ENCODE assay signal across 1 cellular context in the genomic region with DNA sequence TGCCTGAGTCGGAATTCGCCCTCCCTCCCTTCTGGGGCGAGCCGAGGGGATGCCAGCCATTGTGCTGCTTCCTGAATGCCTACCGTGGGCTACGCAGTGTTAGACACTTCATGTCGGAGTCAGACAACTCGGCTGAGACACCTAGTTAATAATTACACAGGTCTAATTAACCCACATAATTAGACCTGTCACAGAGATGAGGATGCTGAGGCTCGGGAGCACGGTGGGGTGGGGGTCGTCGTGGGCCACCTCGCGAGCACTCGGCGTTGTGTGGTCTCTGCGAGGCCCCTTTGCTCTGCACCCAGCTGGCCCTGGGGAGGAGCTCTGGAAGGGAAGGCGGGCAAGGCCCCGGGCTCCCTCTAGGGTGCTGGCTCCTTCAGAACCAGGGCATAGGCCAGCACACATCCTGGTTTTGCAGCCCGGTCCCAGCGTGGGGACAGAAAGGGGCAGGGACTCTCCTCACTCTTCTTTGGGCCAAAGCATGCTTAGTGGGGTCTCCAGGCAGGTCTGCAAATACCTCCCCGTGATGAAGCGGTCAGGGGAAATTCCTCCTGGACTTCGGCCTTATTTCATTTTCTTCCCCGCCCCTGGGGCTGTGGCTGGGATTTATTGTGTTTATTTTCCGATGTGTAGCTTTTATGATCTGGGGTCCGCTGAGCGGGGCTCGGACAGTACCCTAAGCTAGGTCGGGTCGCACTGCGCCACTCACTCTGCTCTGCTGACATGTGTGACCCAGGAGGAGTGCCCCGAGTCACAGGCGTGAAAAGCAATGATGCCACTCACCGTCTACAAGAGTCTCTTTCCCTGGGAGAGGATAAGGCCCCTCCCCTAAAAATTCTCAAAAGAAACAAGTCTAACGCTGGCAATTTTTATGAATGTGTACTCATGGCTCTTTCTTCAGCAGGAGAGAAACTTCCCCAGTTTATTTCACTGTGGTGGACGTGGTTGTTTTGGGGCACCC.
TF ChIP-seq lines count a peak whose summit lies in the region.

No MANE protein-coding gene starts in this region.

TF ChIP-seq in HepG2, 621 proteins besides CTCF, POLR2A, EP300 and RAD21 (continued from another document):
- TF ChIP-seq, protein P1, sequence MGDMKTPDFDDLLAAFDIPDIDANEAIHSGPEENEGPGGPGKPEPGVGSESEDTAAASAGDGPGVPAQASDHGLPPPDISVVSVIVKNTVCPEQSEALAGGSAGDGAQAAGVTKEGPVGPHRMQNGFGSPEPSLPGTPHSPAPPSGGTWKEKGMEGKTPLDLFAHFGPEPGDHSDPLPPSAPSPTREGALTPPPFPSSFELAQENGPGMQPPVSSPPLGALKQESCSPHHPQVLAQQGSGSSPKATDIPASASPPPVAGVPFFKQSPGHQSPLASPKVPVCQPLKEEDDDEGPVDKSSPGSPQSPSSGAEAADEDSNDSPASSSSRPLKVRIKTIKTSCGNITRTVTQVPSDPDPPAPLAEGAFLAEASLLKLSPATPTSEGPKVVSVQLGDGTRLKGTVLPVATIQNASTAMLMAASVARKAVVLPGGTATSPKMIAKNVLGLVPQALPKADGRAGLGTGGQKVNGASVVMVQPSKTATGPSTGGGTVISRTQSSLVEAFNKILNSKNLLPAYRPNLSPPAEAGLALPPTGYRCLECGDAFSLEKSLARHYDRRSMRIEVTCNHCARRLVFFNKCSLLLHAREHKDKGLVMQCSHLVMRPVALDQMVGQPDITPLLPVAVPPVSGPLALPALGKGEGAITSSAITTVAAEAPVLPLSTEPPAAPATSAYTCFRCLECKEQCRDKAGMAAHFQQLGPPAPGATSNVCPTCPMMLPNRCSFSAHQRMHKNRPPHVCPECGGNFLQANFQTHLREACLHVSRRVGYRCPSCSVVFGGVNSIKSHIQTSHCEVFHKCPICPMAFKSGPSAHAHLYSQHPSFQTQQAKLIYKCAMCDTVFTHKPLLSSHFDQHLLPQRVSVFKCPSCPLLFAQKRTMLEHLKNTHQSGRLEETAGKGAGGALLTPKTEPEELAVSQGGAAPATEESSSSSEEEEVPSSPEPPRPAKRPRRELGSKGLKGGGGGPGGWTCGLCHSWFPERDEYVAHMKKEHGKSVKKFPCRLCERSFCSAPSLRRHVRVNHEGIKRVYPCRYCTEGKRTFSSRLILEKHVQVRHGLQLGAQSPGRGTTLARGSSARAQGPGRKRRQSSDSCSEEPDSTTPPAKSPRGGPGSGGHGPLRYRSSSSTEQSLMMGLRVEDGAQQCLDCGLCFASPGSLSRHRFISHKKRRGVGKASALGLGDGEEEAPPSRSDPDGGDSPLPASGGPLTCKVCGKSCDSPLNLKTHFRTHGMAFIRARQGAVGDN (CRISPR knock-in tag; IDR thresholded peaks at IDR 0.05): peak; percentile 38
- TF ChIP-seq ZNF333 (CRISPR knock-in tag; IDR thresholded peaks at IDR 0.05; ENCODE audit: borderline replicate concordance) (no peak), MAFG (CRISPR knock-in tag; IDR thresholded peaks at IDR 0.05) (no peak), ZNF724P (CRISPR knock-in tag; IDR thresholded peaks at IDR 0.05; ENCODE audit: borderline replicate concordance) (no peak), MZF1 (CRISPR knock-in tag; IDR thresholded peaks at IDR 0.05; ENCODE audit: borderline replicate concordance) (no peak), ZNF263 (CRISPR knock-in tag; IDR thresholded peaks at IDR 0.05) (peak; percentile 46; the same call in 1 of the 2 replicates), ZSCAN9 (CRISPR knock-in tag; IDR thresholded peaks at IDR 0.05; ENCODE audit: borderline replicate concordance) (no peak), ZBTB4 (CRISPR knock-in tag; IDR thresholded peaks at IDR 0.05; ENCODE audit: borderline replicate concordance) (no peak), PHF21A (CRISPR knock-in tag; IDR thresholded peaks at IDR 0.05) (0 out of 2 replicates have a peak, but pooled peaks have one; percentile 23), ZNF18 (CRISPR knock-in tag; IDR thresholded peaks at IDR 0.05; ENCODE audit: insufficient replicate concordance) (no peak), POLR2AphosphoS5 (IDR thresholded peaks at IDR 0.05; ENCODE audit: low read depth, low read length) (no peak), HDAC1 (CRISPR knock-in tag; IDR thresholded peaks at IDR 0.05) (no peak; the same call in 1 of the 2 replicates), DPF2 (CRISPR knock-in tag; IDR thresholded peaks at IDR 0.05; ENCODE audit: borderline replicate concordance, low read depth) (no peak), CBFB (CRISPR knock-in tag; IDR thresholded peaks at IDR 0.05) (no peak), ZNF572 (CRISPR knock-in tag; IDR thresholded peaks at IDR 0.05) (no peak), MTF2 (CRISPR knock-in tag; IDR thresholded peaks at IDR 0.05; ENCODE audit: borderline replicate concordance) (0 out of 2 replicates have a peak, but pooled peaks have one; percentile 33)
- TF ChIP-seq, protein P2, sequence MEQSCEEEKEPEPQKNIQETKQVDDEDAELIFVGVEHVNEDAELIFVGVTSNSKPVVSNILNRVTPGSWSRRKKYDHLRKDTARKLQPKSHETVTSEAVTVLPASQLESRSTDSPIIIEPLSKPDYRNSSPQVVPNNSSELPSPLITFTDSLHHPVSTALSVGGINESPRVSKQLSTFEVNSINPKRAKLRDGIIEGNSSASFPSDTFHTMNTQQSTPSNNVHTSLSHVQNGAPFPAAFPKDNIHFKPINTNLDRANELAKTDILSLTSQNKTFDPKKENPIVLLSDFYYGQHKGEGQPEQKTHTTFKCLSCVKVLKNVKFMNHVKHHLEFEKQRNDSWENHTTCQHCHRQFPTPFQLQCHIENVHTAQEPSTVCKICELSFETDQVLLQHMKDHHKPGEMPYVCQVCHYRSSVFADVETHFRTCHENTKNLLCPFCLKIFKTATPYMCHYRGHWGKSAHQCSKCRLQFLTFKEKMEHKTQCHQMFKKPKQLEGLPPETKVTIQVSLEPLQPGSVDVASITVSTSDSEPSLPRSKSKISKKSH (CRISPR knock-in tag; IDR thresholded peaks at IDR 0.05; ENCODE audit: borderline replicate concordance): 0 out of 2 replicates have a peak, but pooled peaks have one; percentile 24
